ENCODE assay signal across 8 cellular contexts in genomic region chr4:73257995-73258667, GRCh38. TPM values are rescaled to one million over a fixed set of nuclear protein-coding genes. Genes with fewer than 3 reads are reported as not detected.
DNase-seq lines count a peak whose midpoint lies in the region; ATAC-seq and TF ChIP-seq lines count a peak whose summit lies in the region.

No MANE protein-coding gene starts in this region.

- H3K36me3 Mint-ChIP-seq in CD4-positive, alpha-beta memory T cell = peaks cover 0 to 35% of the 10 kb centered on the region in 2 donors

- POLR2A ChIA-PET in CD4-positive, alpha-beta memory T cell (lab: Charles Lee; ENCODE audit: partially characterized antibody) = interaction anchor here (0.5 to 4.2 kb wide), 15 partner anchors 16 to 900 kb away, joined by 3 to 59 read pairs (median 4); partner anchors contain the start of genes COX18 and MTHFD2L

- H2AFZ ChIP-seq in OCI-LY3 (ENCODE audit: low read depth, low read length) = no peak overlapping the region

- intact Hi-C loops in CD4-positive, alpha-beta memory T cell (cut with micrococcal nuclease) = loop anchor here (1.0 to 5.0 kb wide), 5 partner anchors 115 to 899 kb away; partner anchors contain the start of genes COX18 and MTHFD2L

- peaks cover 30% of the 10 kb centered on the region for H4K20me1 ChIP-seq in OCI-LY3 (ENCODE audit: insufficient read depth, low read length)

- H3K9ac ChIP-seq in OCI-LY3 (ENCODE audit: low read length) = peak overlapping the region; percentile 91

- in situ Hi-C loops in brain microvascular endothelial cell (cut with HindIII; ENCODE audit: low pct_ligation_motif_present, low sequenced_read_pairs) = no loop called here

- CTCF ChIA-PET in CD4-positive, alpha-beta memory T cell (lab: Charles Lee; ENCODE audit: partially characterized antibody) = interaction anchor here (0.7 to 4.5 kb wide), 23 partner anchors 9 to 219 kb away, joined by 3 to 24 read pairs (median 4); partner anchors contain the start of gene COX18

- no peaks in the 10 kb centered on the region for H3K9me3 Mint-ChIP-seq in CD4-positive, alpha-beta memory T cell

- H3K4me2 ChIP-seq in OCI-LY3 (ENCODE audit: low read length) = peak overlapping the region; percentile 93

- H3K4me3 ChIP-seq in CD4-positive, alpha-beta memory T cell (ENCODE audit: low read length in 2 of 2) = peak overlapping the region; percentile 84 to 92
- peak overlapping the region; percentile 99 for H3K4me3 ChIP-seq in OCI-LY3 (ENCODE audit: low read length)
- peak overlapping the region; percentile 89 for H3K4me3 ChIP-seq in brain microvascular endothelial cell (ENCODE audit: low read depth, low read length)

- peak overlapping the region; percentile 94 for H3K27ac ChIP-seq in CD4-positive, alpha-beta memory T cell (ENCODE audit: low read depth, low read length)
- H3K27ac ChIP-seq in OCI-LY3 (ENCODE audit: low read length) = peak overlapping the region; percentile 83
- peak overlapping the region; percentile 95 for H3K27ac ChIP-seq in brain microvascular endothelial cell

- no peaks in the 10 kb centered on the region for H3K27me3 ChIP-seq in CD4-positive, alpha-beta memory T cell (ENCODE audit: insufficient read depth, low read length)
- no peaks in the 10 kb centered on the region for H3K27me3 ChIP-seq in OCI-LY3 (ENCODE audit: low read depth, low read length)
- H3K27me3 ChIP-seq in brain microvascular endothelial cell (replicated peaks) = no peaks in the 10 kb centered on the region

- peak overlapping the region; percentile 99 to 100 (median 100) for H3K4me3 Mint-ChIP-seq in CD4-positive, alpha-beta memory T cell

- no peak for DNase-seq in CD4-positive, alpha-beta memory T cell
- DNase-seq in brain microvascular endothelial cell (peak; percentile 2), islet precursor cell (peak; percentile 74), glomerular visceral epithelial cell (ENCODE audit: extremely low spot score) (no peak)
- peak; percentile 1 for DNase-seq in stimulated activated CD8-positive, alpha-beta memory T cell treated with anti-CD3 and anti-CD28 coated beads, Interleukin-15, amount 100 ng/mL, for 1 hour (ENCODE audit: low read depth)

- peaks cover 40 to 89% (median 59%) of the 10 kb centered on the region in 4 donors for H3K4me1 Mint-ChIP-seq in CD4-positive, alpha-beta memory T cell

- TF ChIP-seq POLR2A in GM18505 (IDR thresholded peaks at IDR 0.05; ENCODE audit: borderline replicate concordance, extremely low read depth, insufficient read depth, insufficient read length) = no peak

- H3K36me3 ChIP-seq in CD4-positive, alpha-beta memory T cell (ENCODE audit: insufficient read depth, low read length) = peaks cover 3% of the 10 kb centered on the region
- peaks cover 16% of the 10 kb centered on the region for H3K36me3 ChIP-seq in OCI-LY3 (replicated peaks; ENCODE audit: low read depth, low read length)
- no peaks in the 10 kb centered on the region for H3K36me3 ChIP-seq in brain microvascular endothelial cell (replicated peaks)

- H3K4me1 ChIP-seq in CD4-positive, alpha-beta memory T cell (ENCODE audit: insufficient read depth, low read length) = peaks cover 59% of the 10 kb centered on the region
- peaks cover 22% of the 10 kb centered on the region for H3K4me1 ChIP-seq in OCI-LY3 (ENCODE audit: low read length)

- TF ChIP-seq CTCF in OCI-LY3 (IDR thresholded peaks at IDR 0.05; ENCODE audit: low read depth, low read length) (peak; percentile 32), brain microvascular endothelial cell (IDR thresholded peaks at IDR 0.05; ENCODE audit: low read depth, low read length, missing control alignments) (no peak)

- H3K9me3 ChIP-seq in CD4-positive, alpha-beta memory T cell (ENCODE audit: control insufficient read depth in 1 of 2, low read length in 2 of 2) = no peaks in the 10 kb centered on the region
- H3K9me3 ChIP-seq in OCI-LY3 (ENCODE audit: insufficient read depth, low read length) = no peaks in the 10 kb centered on the region

- peaks cover 78% of the 10 kb centered on the region for H3K79me2 ChIP-seq in OCI-LY3 (ENCODE audit: low read length)

- H3K27me3 Mint-ChIP-seq in CD4-positive, alpha-beta memory T cell = no peaks in the 10 kb centered on the region

- H3K27ac Mint-ChIP-seq in CD4-positive, alpha-beta memory T cell = peak overlapping the region; percentile 100

- ATAC-seq in GM18505 (IDR thresholded peaks at IDR 0.05; ENCODE audit: unreplicated experiment) (peak; percentile 31), HG02885 (IDR thresholded peaks at IDR 0.05; ENCODE audit: poor library complexity, unreplicated experiment) (peak; percentile 29)

RNA-seq across cellular contexts. Expression of gene ANKRD17, which starts 0.5 kb away (rescaled TPM):
- total RNA-seq in CD4-positive, alpha-beta memory T cell = 10 to 100 TPM; 58.4 to 58.7 TPM
- 10 to 100 TPM in 1 of 2 donors, 1 to 10 TPM in 1; 7.9 to 15.8 TPM for polyA plus RNA-seq in CD4-positive, alpha-beta memory T cell

Comparison
In these comparisons a context has a peak if more than half of its experiments do, and no peak if none do; other contexts are left out.
1. DNase-seq: peak in brain microvascular endothelial cell (single experiment), islet precursor cell (single experiment) and stimulated activated CD8-positive, alpha-beta memory T cell treated with anti-CD3 and anti-CD28 coated beads, Interleukin-15, amount 100 ng/mL, for 1 hour (single experiment); none in CD4-positive, alpha-beta memory T cell (0 of 5) and glomerular visceral epithelial cell (single experiment).
2. Peak in every context shown above with its lines, with median percentiles within 50 percentile points of each other: H3K27ac ChIP-seq and H3K4me3 ChIP-seq.